In the genomic region with DNA sequence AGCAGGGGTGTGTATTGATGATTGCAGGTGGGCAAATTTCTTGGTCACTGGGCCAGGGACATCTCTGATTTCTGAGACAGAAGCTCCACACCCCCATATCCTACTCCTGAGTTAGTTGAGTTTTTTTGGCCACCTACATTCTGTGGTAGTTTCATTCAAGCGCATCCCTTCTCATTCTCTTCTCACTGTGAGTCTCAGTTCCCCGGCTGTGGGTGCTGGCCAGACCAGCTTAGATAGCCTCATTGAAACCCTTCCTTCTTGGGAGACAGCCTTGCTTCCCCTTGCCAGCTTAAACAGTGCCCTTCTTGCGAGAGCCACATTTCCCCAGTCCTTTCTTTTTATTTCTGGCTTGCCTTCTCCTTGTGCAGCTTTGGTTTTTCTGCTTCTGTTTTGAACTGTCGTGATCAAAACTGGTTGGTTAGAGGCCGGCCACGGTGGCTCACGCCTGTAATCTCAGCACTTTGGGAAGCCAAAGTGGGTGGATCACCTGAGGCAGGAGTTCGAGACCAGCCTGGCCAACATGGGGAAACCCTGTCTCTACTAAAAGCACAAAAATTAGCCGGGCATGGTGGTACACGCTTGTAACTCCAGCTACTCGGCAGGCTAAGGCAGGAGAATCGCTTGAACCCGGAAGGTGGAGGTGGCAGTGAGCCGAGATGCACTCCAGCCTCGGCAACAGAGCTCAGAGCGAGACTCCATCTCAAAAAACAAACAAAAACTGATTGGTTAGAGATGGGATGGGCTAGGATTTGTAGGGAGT, we compare ENCODE assay signal across 16 cellular contexts. TPM values are rescaled to one million over a fixed set of nuclear protein-coding genes. Genes with fewer than 3 reads are reported as not detected.
DNase-seq lines count a peak whose midpoint lies in the region; ATAC-seq and TF ChIP-seq lines count a peak whose summit lies in the region.
"Had no signal": no experiment of that assay in that cellular context is flagged by ENCODE, and none has a peak within 500 bp of the region (broad histone marks: within the 10 kb centered on the region; RNA-seq: fewer than 3 reads in every experiment).

No MANE protein-coding gene starts in this region.

- no peak overlapping the region for H2AFZ ChIP-seq in SK-N-SH (ENCODE audit: low read depth)

- no peak for TF ChIP-seq RAD21 in SK-N-SH (IDR thresholded peaks at IDR 0.05; ENCODE audit: low read length)

- DNase-seq in SK-N-SH: no peak
- DNase-seq in caudate nucleus (lab: John Stamatoyannopoulos, UW): peak in 13 of 61 donors; percentile 9 to 49 (median 24)
- DNase-seq in midbrain (lab: John Stamatoyannopoulos, UW): peak; percentile 34
- peak in 5 of 49 donors; percentile 6 to 40 (median 18) for DNase-seq in substantia nigra (lab: John Stamatoyannopoulos, UW)
- no peak for DNase-seq in RKO (ENCODE audit: low spot score)
- DNase-seq: CD4-positive, alpha-beta memory T cell; NCI-H1105 treated with DMSO at 0.1 percent for 48 hours; NCI-H345; stimulated activated CD4-positive, alpha-beta T cell treated with anti-CD3 and anti-CD28 coated beads, Interleukin-4, amount 100 ng/mL, for 24 hours; SW 1271 had no signal

- H3F3A ChIP-seq in SK-N-SH (replicated peaks; ENCODE audit: insufficient read depth): no peaks in the 10 kb centered on the region

- H3K79me2 ChIP-seq in SK-N-SH (ENCODE audit: insufficient read depth): peaks cover 59% of the 10 kb centered on the region

- ATAC-seq in SK-N-SH treated with all-trans-retinoic acid at 6 μM for 48 hours (no peak), HG03159 (IDR thresholded peaks at IDR 0.05; ENCODE audit: unreplicated experiment) (no peak), HG03039 (IDR thresholded peaks at IDR 0.05; ENCODE audit: unreplicated experiment) (no peak)
- ATAC-seq: stimulated activated memory B cell treated with anti-CD40 and anti-IgM and Interleukin-4, amounts not matched to agents 10 μg/mL and 1 μg/mL and 100 μg/mL, for 72 hours had no signal

- H3K4me1 ChIP-seq in SK-N-SH (ENCODE audit: control insufficient read depth in 1 of 2, insufficient read depth in 2 of 2, low read depth in 1 of 2, low read length in 1 of 2): peaks cover 11 to 36% of the 10 kb centered on the region in 2 experiments; a peak in 2 of 4 replicates

- H3K9ac ChIP-seq in SK-N-SH: no peak overlapping the region

- H3K4me3 ChIP-seq in SK-N-SH (ENCODE audit: low read depth in 2 of 2, low read length in 1 of 2): no peak overlapping the region
- H3K4me3 ChIP-seq: coronary artery had no signal

- H3K36me3 ChIP-seq in SK-N-SH (replicated peaks in 1 of 2; ENCODE audit: control insufficient read depth in 1 of 2, insufficient read depth in 2 of 2, low read length in 1 of 2): peaks cover 0 to 3% of the 10 kb centered on the region in 2 experiments

- no peaks in the 10 kb centered on the region for H4K20me1 ChIP-seq in SK-N-SH (ENCODE audit: insufficient read depth)

- no peak for TF ChIP-seq CTCF in SK-N-SH (IDR thresholded peaks at IDR 0.05)

- H3K27ac ChIP-seq in SK-N-SH (ENCODE audit: low read depth in 2 of 2, low read length in 1 of 2): no peak overlapping the region
- peak overlapping the region; percentile 75 for H3K27ac ChIP-seq in caudate nucleus (ENCODE audit: low read depth, low read length)
- H3K27ac ChIP-seq in substantia nigra (ENCODE audit: low read depth, low read length, poor library complexity, severe bottlenecking): peak overlapping the region; percentile 88
- H3K27ac ChIP-seq: 22Rv1 had no signal

- H3K4me2 ChIP-seq in SK-N-SH: 0 out of 2 replicates have a peak overlapping the region, but pooled peaks have one; percentile 94

- 97% methylated on average over 16 of the region's 16 CpGs for WGBS in SK-N-SH (ENCODE audit: low lambda C conversion rate)

- POLR2A ChIA-PET in SK-N-SH (lab: Yijun Ruan, JAX): interaction anchor here (1.0 kb wide), 1 partner anchor 10 kb away, joined by 3 read pairs; no protein-coding TSS in a partner anchor

- no peaks in the 10 kb centered on the region for H3K27me3 ChIP-seq in SK-N-SH (ENCODE audit: insufficient read depth)

- CTCF ChIA-PET in SK-N-SH (lab: Yijun Ruan, JAX): interaction anchor here (0.6 to 6.2 kb wide), 6 partner anchors 22 to 1206 kb away, joined by 3 to 35 read pairs (median 5); no protein-coding TSS in a partner anchor

- H3K9me3 ChIP-seq in SK-N-SH: no peaks in the 10 kb centered on the region

- H3K9me2 ChIP-seq in SK-N-SH: no peaks in the 10 kb centered on the region

- TF ChIP-seq EP300 in SK-N-SH (IDR thresholded peaks at IDR 0.05; ENCODE audit: borderline replicate concordance in 1 of 2, low read depth in 1 of 2, low read length in 1 of 2): no peak

TF ChIP-seq in SK-N-SH, 30 proteins besides CTCF, POLR2A, EP300 and RAD21:
- TF ChIP-seq RXRA (IDR thresholded peaks at IDR 0.05; ENCODE audit: borderline replicate concordance, low read depth): no peak
- TF ChIP-seq GATA2 (CRISPR knock-in tag; IDR thresholded peaks at IDR 0.05): no peak
- no peak for TF ChIP-seq ELF1 (IDR thresholded peaks at IDR 0.05)

TF ChIP-seq in SK-N-SH treated with all-trans-retinoic acid at 6 μM for 48 hours, 23 proteins besides CTCF, POLR2A, EP300 and RAD21 (continues in another document):
- no peak for TF ChIP-seq ARNTL (CRISPR knock-in tag; IDR thresholded peaks at IDR 0.05; ENCODE audit: borderline replicate concordance, low read depth)
- TF ChIP-seq BACH2 (CRISPR knock-in tag; IDR thresholded peaks at IDR 0.05; ENCODE audit: borderline replicate concordance): no peak
- TF ChIP-seq ZC3H10 (CRISPR knock-in tag; IDR thresholded peaks at IDR 0.05): no peak
- no peak for TF ChIP-seq GLIS3 (CRISPR knock-in tag; IDR thresholded peaks at IDR 0.05)
- TF ChIP-seq CSDC2 (CRISPR knock-in tag; IDR thresholded peaks at IDR 0.05): no peak
- TF ChIP-seq, protein P1, sequence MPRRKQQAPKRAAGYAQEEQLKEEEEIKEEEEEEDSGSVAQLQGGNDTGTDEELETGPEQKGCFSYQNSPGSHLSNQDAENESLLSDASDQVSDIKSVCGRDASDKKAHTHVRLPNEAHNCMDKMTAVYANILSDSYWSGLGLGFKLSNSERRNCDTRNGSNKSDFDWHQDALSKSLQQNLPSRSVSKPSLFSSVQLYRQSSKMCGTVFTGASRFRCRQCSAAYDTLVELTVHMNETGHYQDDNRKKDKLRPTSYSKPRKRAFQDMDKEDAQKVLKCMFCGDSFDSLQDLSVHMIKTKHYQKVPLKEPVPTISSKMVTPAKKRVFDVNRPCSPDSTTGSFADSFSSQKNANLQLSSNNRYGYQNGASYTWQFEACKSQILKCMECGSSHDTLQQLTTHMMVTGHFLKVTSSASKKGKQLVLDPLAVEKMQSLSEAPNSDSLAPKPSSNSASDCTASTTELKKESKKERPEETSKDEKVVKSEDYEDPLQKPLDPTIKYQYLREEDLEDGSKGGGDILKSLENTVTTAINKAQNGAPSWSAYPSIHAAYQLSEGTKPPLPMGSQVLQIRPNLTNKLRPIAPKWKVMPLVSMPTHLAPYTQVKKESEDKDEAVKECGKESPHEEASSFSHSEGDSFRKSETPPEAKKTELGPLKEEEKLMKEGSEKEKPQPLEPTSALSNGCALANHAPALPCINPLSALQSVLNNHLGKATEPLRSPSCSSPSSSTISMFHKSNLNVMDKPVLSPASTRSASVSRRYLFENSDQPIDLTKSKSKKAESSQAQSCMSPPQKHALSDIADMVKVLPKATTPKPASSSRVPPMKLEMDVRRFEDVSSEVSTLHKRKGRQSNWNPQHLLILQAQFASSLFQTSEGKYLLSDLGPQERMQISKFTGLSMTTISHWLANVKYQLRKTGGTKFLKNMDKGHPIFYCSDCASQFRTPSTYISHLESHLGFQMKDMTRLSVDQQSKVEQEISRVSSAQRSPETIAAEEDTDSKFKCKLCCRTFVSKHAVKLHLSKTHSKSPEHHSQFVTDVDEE (CRISPR knock-in tag; IDR thresholded peaks at IDR 0.05): no peak
- TF ChIP-seq, protein P2, sequence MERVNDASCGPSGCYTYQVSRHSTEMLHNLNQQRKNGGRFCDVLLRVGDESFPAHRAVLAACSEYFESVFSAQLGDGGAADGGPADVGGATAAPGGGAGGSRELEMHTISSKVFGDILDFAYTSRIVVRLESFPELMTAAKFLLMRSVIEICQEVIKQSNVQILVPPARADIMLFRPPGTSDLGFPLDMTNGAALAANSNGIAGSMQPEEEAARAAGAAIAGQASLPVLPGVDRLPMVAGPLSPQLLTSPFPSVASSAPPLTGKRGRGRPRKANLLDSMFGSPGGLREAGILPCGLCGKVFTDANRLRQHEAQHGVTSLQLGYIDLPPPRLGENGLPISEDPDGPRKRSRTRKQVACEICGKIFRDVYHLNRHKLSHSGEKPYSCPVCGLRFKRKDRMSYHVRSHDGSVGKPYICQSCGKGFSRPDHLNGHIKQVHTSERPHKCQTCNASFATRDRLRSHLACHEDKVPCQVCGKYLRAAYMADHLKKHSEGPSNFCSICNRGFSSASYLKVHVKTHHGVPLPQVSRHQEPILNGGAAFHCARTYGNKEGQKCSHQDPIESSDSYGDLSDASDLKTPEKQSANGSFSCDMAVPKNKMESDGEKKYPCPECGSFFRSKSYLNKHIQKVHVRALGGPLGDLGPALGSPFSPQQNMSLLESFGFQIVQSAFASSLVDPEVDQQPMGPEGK (CRISPR knock-in tag; IDR thresholded peaks at IDR 0.05; ENCODE audit: borderline replicate concordance): no peak
- TF ChIP-seq, protein P3, sequence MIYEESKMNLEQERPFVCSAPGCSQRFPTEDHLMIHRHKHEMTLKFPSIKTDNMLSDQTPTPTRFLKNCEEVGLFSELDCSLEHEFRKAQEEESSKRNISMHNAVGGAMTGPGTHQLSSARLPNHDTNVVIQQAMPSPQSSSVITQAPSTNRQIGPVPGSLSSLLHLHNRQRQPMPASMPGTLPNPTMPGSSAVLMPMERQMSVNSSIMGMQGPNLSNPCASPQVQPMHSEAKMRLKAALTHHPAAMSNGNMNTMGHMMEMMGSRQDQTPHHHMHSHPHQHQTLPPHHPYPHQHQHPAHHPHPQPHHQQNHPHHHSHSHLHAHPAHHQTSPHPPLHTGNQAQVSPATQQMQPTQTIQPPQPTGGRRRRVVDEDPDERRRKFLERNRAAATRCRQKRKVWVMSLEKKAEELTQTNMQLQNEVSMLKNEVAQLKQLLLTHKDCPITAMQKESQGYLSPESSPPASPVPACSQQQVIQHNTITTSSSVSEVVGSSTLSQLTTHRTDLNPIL (CRISPR knock-in tag; IDR thresholded peaks at IDR 0.05; ENCODE audit: low read depth): no peak

RNA-seq across cellular contexts. Expression of a gene that starts 2.8 kb away (rescaled TPM):
- 19.9 and 21.9 TPM in 2 replicates for polyA plus RNA-seq in SK-N-SH (2012; rRNA removed)
- polyA plus RNA-seq in SK-N-SH (2012; cell fraction: cytosol; rRNA removed): 13.2 and 17.3 TPM in 2 replicates
- polyA plus RNA-seq in SK-N-SH (2012; cell fraction: nucleus; rRNA removed): 27.2 and 28.5 TPM in 2 replicates

RNA-seq across cellular contexts. Expression of a gene that starts 56.0 kb away (rescaled TPM):
- 3.5 TPM in 2 replicates for polyA plus RNA-seq in SK-N-SH (2012; rRNA removed)
- polyA plus RNA-seq in SK-N-SH (2012; cell fraction: cytosol; rRNA removed): 4.9 and 7.4 TPM in 2 replicates
- 1.8 and 2.1 TPM in 2 replicates for polyA plus RNA-seq in SK-N-SH (2012; cell fraction: nucleus; rRNA removed)

Comparison
In these comparisons a context has a peak if more than half of its experiments do, and no peak if none do; other contexts are left out.
1. H3K27ac ChIP-seq: peak in caudate nucleus (single experiment) and substantia nigra (single experiment); none in SK-N-SH (0 of 2).